Comparison of ENCODE assay signal across 22 cellular contexts in the genomic region with DNA sequence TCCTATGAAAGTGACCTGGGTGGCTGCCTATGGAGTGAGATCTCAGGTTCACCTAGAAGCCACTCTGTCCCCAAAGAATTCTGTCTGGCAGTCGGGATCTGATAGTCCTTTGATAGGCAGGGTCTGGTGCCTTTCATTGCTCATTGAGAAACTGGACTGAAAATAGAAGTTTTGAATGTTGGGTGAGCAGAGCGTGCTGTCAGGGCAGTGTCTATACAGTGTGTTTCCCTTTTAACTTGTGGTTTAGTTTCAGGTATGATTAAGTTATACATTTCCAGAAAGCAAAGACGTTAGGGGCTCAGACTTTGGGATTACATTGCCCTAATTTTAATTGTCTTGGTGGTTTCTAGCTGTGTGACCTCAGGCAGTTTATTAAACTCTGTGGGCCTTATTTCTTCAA.
DNase-seq lines count a peak whose midpoint lies in the region; ATAC-seq and TF ChIP-seq lines count a peak whose summit lies in the region.
"Had no signal": no experiment of that assay in that cellular context is flagged by ENCODE, and none has a peak within 500 bp of the region (broad histone marks: within the 10 kb centered on the region; RNA-seq: fewer than 3 reads in every experiment).

No MANE protein-coding gene starts in this region.

- H3K79me1 ChIP-seq in H9 (ENCODE audit: insufficient read depth, low read depth, low read length, poor library complexity, severe bottlenecking), result no peaks in the 10 kb centered on the region
- H3K79me1 ChIP-seq in neuronal stem cell (ENCODE audit: low read depth, low read length), result no peaks in the 10 kb centered on the region
- H3K79me1 ChIP-seq in mesendoderm (ENCODE audit: low read length), result no peaks in the 10 kb centered on the region

- ATAC-seq in GM18861 (IDR thresholded peaks at IDR 0.05; ENCODE audit: unreplicated experiment) (peak; percentile 57), GM21381 (IDR thresholded peaks at IDR 0.05; ENCODE audit: unreplicated experiment) (peak; percentile 70), HG02885 (IDR thresholded peaks at IDR 0.05; ENCODE audit: poor library complexity, unreplicated experiment) (peak; percentile 41), HG03460 (IDR thresholded peaks at IDR 0.05; ENCODE audit: unreplicated experiment) (peak; percentile 62)
- ATAC-seq: left colon had no signal

- no peak overlapping the region for H3K56ac ChIP-seq in H9 (ENCODE audit: insufficient read length, low read depth, low read length)
- H3K56ac ChIP-seq in mesendoderm (ENCODE audit: low read length), result no peak overlapping the region

- H2BK120ac ChIP-seq in H9 (ENCODE audit: low read depth, low read length, poor library complexity, severe bottlenecking) (no peak overlapping the region), neuronal stem cell (ENCODE audit: low read depth, low read length) (no peak overlapping the region), mesendoderm (ENCODE audit: low read depth, low read length) (no peak overlapping the region)

- TF ChIP-seq CTCF in H9 (conservative IDR thresholded peaks at IDR 0.05), result no peak

- H2BK5ac ChIP-seq in H9 (ENCODE audit: insufficient read length, low read length) (no peak overlapping the region), neuronal stem cell (ENCODE audit: low read length) (no peak overlapping the region), mesendoderm (ENCODE audit: low read length) (no peak overlapping the region)

- H3K27me3 Mint-ChIP-seq in H9 (ENCODE audit: low read depth), result no peaks in the 10 kb centered on the region

- DNase-seq in H9 (no peak), Karpas-422 (no peak), neuronal stem cell (ENCODE audit: low spot score) (no peak), mesendoderm (no peak)
- DNase-seq: activated CD4-positive, alpha-beta T cell treated with anti-CD3 and anti-CD28 coated beads for 4 hours; activated CD8-positive, alpha-beta memory T cell treated with anti-CD3 and anti-CD28 coated beads, Interleukin-2, amount 50 U/mL, for 48 hours; activated effector memory CD4-positive, alpha-beta T cell treated with anti-CD3 and anti-CD28 coated beads, Interleukin-2, amount 50 U/mL, for 16 hours; C1 segment of cervical spinal cord; foreskin fibroblast; left colon; MV-4-11; NCI-H2081; NCI-H510A treated with DMSO at 0.1 percent for 48 hours; SW 1271; thyroid gland had no signal

- H2AK5ac ChIP-seq in H9 (ENCODE audit: insufficient read length, low read length) (no peak overlapping the region), neuronal stem cell (ENCODE audit: low read depth, low read length) (no peak overlapping the region), mesendoderm (ENCODE audit: low read length) (no peak overlapping the region)

- H3K9me3 ChIP-seq in H9 (ENCODE audit: control insufficient read depth, low read depth, low read length), result no peaks in the 10 kb centered on the region
- H3K9me3 ChIP-seq in Karpas-422 (ENCODE audit: low read length), result no peaks in the 10 kb centered on the region
- no peaks in the 10 kb centered on the region for H3K9me3 ChIP-seq in neuronal stem cell (replicated peaks in 1 of 2; ENCODE audit: control insufficient read depth in 2 of 2, insufficient read depth in 1 of 2, low read depth in 1 of 2, low read length in 2 of 2)
- H3K9me3 ChIP-seq: thyroid gland had no signal

- H3T11ph ChIP-seq in H9 (ENCODE audit: low read length), result no peak overlapping the region

- H3K23ac ChIP-seq in H9 (ENCODE audit: insufficient read length, low read depth, low read length) (no peak overlapping the region), neuronal stem cell (ENCODE audit: low read depth, low read length, poor library complexity) (no peak overlapping the region), mesendoderm (ENCODE audit: low read length) (no peak overlapping the region)

- no peaks in the 10 kb centered on the region for H4K20me1 ChIP-seq in H9 (ENCODE audit: control insufficient read depth, insufficient read depth, insufficient read length)
- H4K20me1 ChIP-seq in Karpas-422 (ENCODE audit: insufficient read depth, low read depth, low read length), result no peaks in the 10 kb centered on the region

- no peaks in the 10 kb centered on the region for H3K23me2 ChIP-seq in H9 (ENCODE audit: insufficient read length, low read depth, low read length, poor library complexity, severe bottlenecking)

- H4K8ac ChIP-seq in H9 (replicated peaks; ENCODE audit: insufficient read length, low read depth, low read length), result no peak overlapping the region
- no peak overlapping the region for H4K8ac ChIP-seq in neuronal stem cell (ENCODE audit: low read depth, low read length)
- no peak overlapping the region for H4K8ac ChIP-seq in mesendoderm (ENCODE audit: low read depth, low read length)

- H3K36me3 Mint-ChIP-seq in H9 (ENCODE audit: insufficient read depth in 1 of 3, low read depth in 3 of 3), result no peaks in the 10 kb centered on the region

- WGBS in H9 (ENCODE audit: extremely low coverage, insufficient read length, low lambda C conversion rate), result no CpG with 5 or more reads among the region's 3 CpGs
- no CpG with 5 or more reads among the region's 3 CpGs for WGBS in neuronal stem cell (ENCODE audit: extremely low coverage in 2 of 2, insufficient read length in 2 of 2, insufficient replicate concordance in 1 of 2), 2 donors
- no CpG with 5 or more reads among the region's 3 CpGs for WGBS in mesendoderm (ENCODE audit: extremely low coverage, insufficient coverage, low lambda C conversion rate)

- H3K9me2 ChIP-seq in Karpas-422 (replicated peaks; ENCODE audit: insufficient read depth, low read length), result no peaks in the 10 kb centered on the region

- H3K9me3 Mint-ChIP-seq in H9, result no peaks in the 10 kb centered on the region
- H3K9me3 Mint-ChIP-seq: neural crest cell had no signal

- no peak overlapping the region for H3K27ac Mint-ChIP-seq in H9

- H3K27ac ChIP-seq in H9 (ENCODE audit: insufficient read length, low read depth, low read length) (no peak overlapping the region), Karpas-422 (ENCODE audit: low read length) (no peak overlapping the region), neuronal stem cell (replicated peaks; ENCODE audit: low read length) (no peak overlapping the region), mesendoderm (ENCODE audit: low read depth, low read length) (no peak overlapping the region)
- H3K27ac ChIP-seq: cardiac muscle cell, HL-60, thyroid gland had no signal

- peaks cover 7 to 10% of the 10 kb centered on the region in 2 experiments for H3K4me1 Mint-ChIP-seq in H9
- H3K4me1 Mint-ChIP-seq: neural crest cell had no signal

- H3K79me2 ChIP-seq in H9 (ENCODE audit: insufficient read depth, low read length) (no peaks in the 10 kb centered on the region), Karpas-422 (ENCODE audit: low read length) (no peaks in the 10 kb centered on the region), mesendoderm (ENCODE audit: control insufficient read depth, insufficient read depth, low read length) (no peaks in the 10 kb centered on the region)

- H3K4me3 Mint-ChIP-seq in H9, result no peak overlapping the region
- H3K4me3 Mint-ChIP-seq: neural crest cell had no signal

- H3K18ac ChIP-seq in H9 (ENCODE audit: insufficient read length, low read depth, low read length), result no peak overlapping the region
- no peak overlapping the region for H3K18ac ChIP-seq in neuronal stem cell (ENCODE audit: low read length)
- H3K18ac ChIP-seq in mesendoderm (ENCODE audit: low read length), result no peak overlapping the region

- H3K27me3 ChIP-seq in H9 (ENCODE audit: insufficient read depth, low read length), result no peaks in the 10 kb centered on the region
- no peaks in the 10 kb centered on the region for H3K27me3 ChIP-seq in Karpas-422 (ENCODE audit: low read length)
- no peaks in the 10 kb centered on the region for H3K27me3 ChIP-seq in neuronal stem cell (ENCODE audit: control insufficient read depth in 3 of 3, insufficient read depth in 3 of 3, low read depth in 1 of 3, low read length in 3 of 3)
- H3K27me3 ChIP-seq in mesendoderm (ENCODE audit: insufficient read depth, low read length, poor library complexity), result no peaks in the 10 kb centered on the region
- H3K27me3 ChIP-seq: thyroid gland had no signal

- no peak overlapping the region for H4K91ac ChIP-seq in H9 (ENCODE audit: insufficient read length, low read depth, low read length)
- no peak overlapping the region for H4K91ac ChIP-seq in neuronal stem cell (ENCODE audit: low read depth, low read length, poor library complexity)

- H3K9ac ChIP-seq in H9 (ENCODE audit: extremely low read depth, insufficient read length, low read length) (no peak overlapping the region), Karpas-422 (ENCODE audit: low read length) (no peak overlapping the region), neuronal stem cell (ENCODE audit: low read depth, low read length, poor library complexity) (no peak overlapping the region), mesendoderm (ENCODE audit: low read length) (no peak overlapping the region)

- no peak overlapping the region for H4K5ac ChIP-seq in H9 (ENCODE audit: insufficient read length, low read depth, low read length)
- no peak overlapping the region for H4K5ac ChIP-seq in mesendoderm (ENCODE audit: low read length)

- H2BK15ac ChIP-seq in H9 (ENCODE audit: low read depth, low read length) (no peak overlapping the region), neuronal stem cell (ENCODE audit: low read length) (no peak overlapping the region), mesendoderm (replicated peaks; ENCODE audit: low read depth) (no peak overlapping the region)

- no peak overlapping the region for H3K4me2 ChIP-seq in H9 (ENCODE audit: insufficient read depth, insufficient read length, low read length)
- no peak overlapping the region for H3K4me2 ChIP-seq in Karpas-422 (ENCODE audit: low read depth, low read length, poor library complexity, severe bottlenecking)
- no peak overlapping the region for H3K4me2 ChIP-seq in neuronal stem cell (ENCODE audit: insufficient read depth, low read length, poor library complexity, severe bottlenecking)
- no peak overlapping the region for H3K4me2 ChIP-seq in mesendoderm (ENCODE audit: low read length)

- no peak overlapping the region for H3K4me3 ChIP-seq in Karpas-422 (ENCODE audit: low read length)
- no peak overlapping the region for H3K4me3 ChIP-seq in neuronal stem cell (ENCODE audit: low read length in 2 of 2)
- no peak overlapping the region for H3K4me3 ChIP-seq in mesendoderm (ENCODE audit: low read length)
- H3K4me3 ChIP-seq: cardiac muscle cell, thyroid gland had no signal

- H2AFZ ChIP-seq in H9 (ENCODE audit: low read length), result no peak overlapping the region
- no peak overlapping the region for H2AFZ ChIP-seq in Karpas-422 (ENCODE audit: low read length)
- no peak overlapping the region for H2AFZ ChIP-seq in neuronal stem cell (ENCODE audit: low read length)

- H3K4ac ChIP-seq in H9 (ENCODE audit: low read depth, low read length) (no peak overlapping the region), neuronal stem cell (ENCODE audit: low read length) (no peak overlapping the region), mesendoderm (ENCODE audit: low read depth, low read length) (no peak overlapping the region)

- H3K14ac ChIP-seq in H9 (ENCODE audit: insufficient read depth, low read length) (no peak overlapping the region), neuronal stem cell (ENCODE audit: low read length) (no peak overlapping the region)

- H3K4me1 ChIP-seq in H9 (ENCODE audit: insufficient read depth, low read length), result no peaks in the 10 kb centered on the region
- no peaks in the 10 kb centered on the region for H3K4me1 ChIP-seq in Karpas-422 (ENCODE audit: low read length)
- no peaks in the 10 kb centered on the region for H3K4me1 ChIP-seq in neuronal stem cell (ENCODE audit: control insufficient read depth in 2 of 2, insufficient read depth in 1 of 2, low read depth in 1 of 2, low read length in 2 of 2)
- peaks cover 1% of the 10 kb centered on the region for H3K4me1 ChIP-seq in mesendoderm (ENCODE audit: control insufficient read depth, low read depth, low read length)
- H3K4me1 ChIP-seq: thyroid gland had no signal

- H2BK12ac ChIP-seq in H9 (ENCODE audit: insufficient read length, low read depth, low read length) (no peak overlapping the region), neuronal stem cell (ENCODE audit: low read length) (no peak overlapping the region)

- H2BK20ac ChIP-seq in H9 (ENCODE audit: low read depth, low read length, poor library complexity, severe bottlenecking), result no peak overlapping the region

- H3K36me3 ChIP-seq in Karpas-422 (ENCODE audit: insufficient read depth, low read length), result no peaks in the 10 kb centered on the region
- H3K36me3 ChIP-seq in neuronal stem cell (replicated peaks in 1 of 2; ENCODE audit: control insufficient read depth in 2 of 2, insufficient read depth in 2 of 2, low read length in 2 of 2), result no peaks in the 10 kb centered on the region
- no peaks in the 10 kb centered on the region for H3K36me3 ChIP-seq in mesendoderm (ENCODE audit: control insufficient read depth, insufficient read depth, low read length)
- H3K36me3 ChIP-seq: cardiac muscle cell, thyroid gland had no signal
